Comparison of ENCODE assay signal across 29 cellular contexts in the genomic region with DNA sequence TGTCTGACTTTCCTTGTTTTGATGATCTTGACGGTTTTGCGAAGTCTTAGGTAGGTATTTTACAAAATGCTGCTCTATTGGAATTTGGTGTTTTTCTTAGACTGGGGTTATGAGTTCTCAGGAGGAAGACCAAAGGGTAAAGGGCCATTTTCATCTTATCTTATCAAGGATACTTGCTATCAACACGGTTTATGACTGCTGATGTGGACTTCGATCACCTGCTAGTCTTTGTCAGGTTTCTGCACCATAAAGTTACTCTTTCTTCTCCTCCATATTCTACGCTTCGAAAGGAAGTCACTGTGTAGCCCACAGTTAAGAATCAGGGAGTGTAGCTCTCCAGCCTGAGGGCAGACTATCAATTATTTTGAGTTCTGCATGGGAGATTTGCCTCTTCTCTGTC.
"Had no signal": no experiment of that assay in that cellular context is flagged by ENCODE, and none has a peak within 500 bp of the region (broad histone marks: within the 10 kb centered on the region; RNA-seq: fewer than 3 reads in every experiment).

No MANE protein-coding gene starts in this region.

- H3K27me3 ChIP-seq: adrenal gland, body of pancreas, breast epithelium, MG63 had no signal

- H3K36me3 ChIP-seq: adrenal gland, breast epithelium, MG63, SJSA1 had no signal

- H3K4me1 ChIP-seq: adrenal gland, body of pancreas, breast epithelium had no signal

- DNase-seq: activated CD4-positive, alpha-beta memory T cell treated with anti-CD3 and anti-CD28 coated beads for 36 hours; activated CD4-positive, alpha-beta T cell treated with anti-CD3 and anti-CD28 coated beads for 4 hours; activated CD4-positive, alpha-beta T cell treated with anti-CD3 and anti-CD28 coated beads, Interleukin-2, amount 50 U/mL, for 1 hour; activated CD8-positive, alpha-beta memory T cell treated with anti-CD3 and anti-CD28 coated beads, Interleukin-2, amount 50 U/mL, for 4 hours; activated gamma-delta T cell treated with Interleukin-2 at 50 U/mL for 16 hours; activated naive CD4-positive, alpha-beta T cell treated with anti-CD3 and anti-CD28 coated beads for 36 hours; activated T-cell treated with anti-CD3 and anti-CD28 coated beads for 4 hours; activated T-cell treated with anti-CD3 and anti-CD28 coated beads, Interleukin-2, amount 50 U/mL, for 4 hours; adrenal gland; body of pancreas; Karpas-422; MG63; NCI-H1048; NCI-H1105 treated with DMSO at 0.1 percent for 48 hours; NCI-H1436; NCI-H1694; NCI-H1930; NCI-H2081 treated with DMSO at 0.1 percent for 48 hours; NCI-H345; NCI-H524 treated with DMSO at 0.1 percent for 48 hours; RPMI8226; SHP77 treated with DMSO at 0.1 percent for 48 hours; SK-N-SH had no signal

- H3K9me3 ChIP-seq: adrenal gland, body of pancreas, breast epithelium, MG63, SJSA1, SK-N-SH had no signal

- H3K4me3 ChIP-seq: adrenal gland, body of pancreas, breast epithelium, MG63, SJSA1 had no signal

- ATAC-seq: activated CD4-positive, CD25-positive, alpha-beta regulatory T cell treated with anti-CD3 and anti-CD28 coated beads, Interleukin-2, amount 50 U/mL, for 24 hours; activated naive CD4-positive, alpha-beta T cell treated with anti-CD3 and anti-CD28 coated beads, Interleukin-2, amount 50 U/mL, for 72 hours; activated T-cell treated with anti-CD3 and anti-CD28 coated beads, Interleukin-2, amount 50 U/mL, for 4 hours; body of pancreas; Panc1; WTC11 had no signal

- H3K27ac ChIP-seq: adrenal gland, body of pancreas, breast epithelium, SJSA1 had no signal
